14 cellular contexts compared by ENCODE assay signal in genomic region chr12:25734529-25735180, GRCh38.
DNase-seq lines count a peak whose midpoint lies in the region; ATAC-seq and TF ChIP-seq lines count a peak whose summit lies in the region.
"Had no signal": no experiment of that assay in that cellular context is flagged by ENCODE, and none has a peak within 500 bp of the region (broad histone marks: within the 10 kb centered on the region; RNA-seq: fewer than 3 reads in every experiment).

No MANE protein-coding gene starts in this region.

- no peak overlapping the region for H3K18ac ChIP-seq in IMR-90 (ENCODE audit: low read depth, low read length)

- dilution Hi-C loops in IMR-90 (cut with HindIII; ENCODE audit: low sequenced_read_pairs, unreplicated experiment) = no loop called here

- H3K9me3 ChIP-seq in IMR-90 (ENCODE audit: control insufficient read depth, insufficient read depth, low read length) = no peaks in the 10 kb centered on the region
- H3K9me3 ChIP-seq: uterus had no signal

- no peak overlapping the region for H3K14ac ChIP-seq in IMR-90 (replicated peaks; ENCODE audit: low read depth, low read length)

- H4K5ac ChIP-seq in IMR-90 (ENCODE audit: low read depth, low read length) = no peak overlapping the region

- no peak overlapping the region for H2BK120ac ChIP-seq in IMR-90 (ENCODE audit: low read depth, low read length)

- DNase-seq in IMR-90 = no peak
- DNase-seq in GM10266 (ENCODE audit: extremely low spot score) = no peak
- DNase-seq in stimulated activated CD8-positive, alpha-beta memory T cell treated with anti-CD3 and anti-CD28 coated beads, Interleukin-4, amount 100 ng/mL, for 48 hours = no peak
- no peak for DNase-seq in NCI-H2107 (lab: John Stamatoyannopoulos, UW)
- no peak for DNase-seq in NCI-H510A treated with DMSO at 0.1 percent for 48 hours (lab: John Stamatoyannopoulos, UW)
- DNase-seq: Calu3, glutamatergic neuron, kidney, NCI-H69, uterus had no signal

- H2AK9ac ChIP-seq in IMR-90 (replicated peaks; ENCODE audit: low read depth, low read length, poor library complexity) = no peak overlapping the region

- no peak for TF ChIP-seq POLR2A in IMR-90 (IDR thresholded peaks at IDR 0.05; ENCODE audit: low read depth, low read length)

- no peaks in the 10 kb centered on the region for H4K20me1 ChIP-seq in IMR-90 (ENCODE audit: insufficient read depth, low read length)

- H3K4ac ChIP-seq in IMR-90 (ENCODE audit: low read depth, low read length) = no peak overlapping the region

- ATAC-seq in GM18498 (IDR thresholded peaks at IDR 0.05; ENCODE audit: unreplicated experiment) (peak; percentile 93), GM19452 (IDR thresholded peaks at IDR 0.05; ENCODE audit: unreplicated experiment) (peak; percentile 67), HG02763 (IDR thresholded peaks at IDR 0.05; ENCODE audit: unreplicated experiment) (peak; percentile 66), IMR-90 (ENCODE audit: low read depth) (no peak)
- ATAC-seq: activated naive CD4-positive, alpha-beta T cell treated with anti-CD3 and anti-CD28 coated beads, Interleukin-2, amount 50 U/mL, for 72 hours had no signal

- no peak overlapping the region for H3K23ac ChIP-seq in IMR-90 (ENCODE audit: low read depth, low read length)

- H3K27me3 ChIP-seq in IMR-90 (ENCODE audit: control insufficient read depth, insufficient read depth, low read length) = no peaks in the 10 kb centered on the region
- H3K27me3 ChIP-seq: uterus had no signal

- H3K36me3 ChIP-seq in IMR-90 (ENCODE audit: control insufficient read depth, insufficient read depth, low read length) = no peaks in the 10 kb centered on the region
- H3K36me3 ChIP-seq: uterus had no signal

- H3K4me3 ChIP-seq in IMR-90 (ENCODE audit: insufficient read depth, low read depth, low read length) = no peak overlapping the region
- H3K4me3 ChIP-seq: uterus had no signal

- no peak overlapping the region for H3K27ac ChIP-seq in IMR-90 (ENCODE audit: insufficient read depth, low read length)
- H3K27ac ChIP-seq: uterus had no signal

- in situ Hi-C loops in IMR-90 (cut with MboI; ENCODE audit: low sequenced_read_pairs) = no loop called here

- no TSS peak for BruUV-seq in IMR-90 (replicated peaks; lab: Mats Ljungman, UMichigan)

- H2AFZ ChIP-seq in IMR-90 (replicated peaks; ENCODE audit: low read length, poor library complexity) = no peak overlapping the region

- H3K9ac ChIP-seq in IMR-90 (ENCODE audit: low read depth, low read length) = no peak overlapping the region

- WGBS in IMR-90 (ENCODE audit: extremely low coverage in 2 of 2, insufficient read length in 1 of 2), 2 experiments = no CpG with 5 or more reads among the region's 1 CpG

- no peak overlapping the region for H3K56ac ChIP-seq in IMR-90 (ENCODE audit: extremely low read depth, insufficient read depth, low read length)

- POLR2A ChIA-PET in IMR-90 (lab: Charles Lee; ENCODE audit: unreplicated experiment) = no interaction called here

- H2BK5ac ChIP-seq in IMR-90 (ENCODE audit: low read depth, low read length, poor library complexity, severe bottlenecking) = no peak overlapping the region

- intact Hi-C loops in IMR-90 (cut with micrococcal nuclease) = no loop called here

- H3K9me1 ChIP-seq in IMR-90 (ENCODE audit: insufficient read depth, low read length) = no peaks in the 10 kb centered on the region

- no peak overlapping the region for H2BK20ac ChIP-seq in IMR-90 (ENCODE audit: low read depth, low read length)

- H2BK15ac ChIP-seq in IMR-90 (ENCODE audit: low read depth, low read length) = 0 out of 3 replicates have a peak overlapping the region, but pooled peaks have one; percentile 10

- peaks cover 4% of the 10 kb centered on the region; the same call in 1 of the 2 replicates for H3K4me1 ChIP-seq in IMR-90 (ENCODE audit: control insufficient read depth, insufficient read depth, low read length)
- H3K4me1 ChIP-seq: uterus had no signal

- H4K8ac ChIP-seq in IMR-90 (ENCODE audit: low read depth in 2 of 2, low read length in 2 of 2) = no peak overlapping the region

- H3K79me1 ChIP-seq in IMR-90 (ENCODE audit: low read depth in 1 of 2, low read length in 2 of 2) = no peaks in the 10 kb centered on the region

- H3K4me2 ChIP-seq in IMR-90 (ENCODE audit: low read depth, low read length) = no peak overlapping the region

- TF ChIP-seq RAD21 in IMR-90 (IDR thresholded peaks at IDR 0.05; ENCODE audit: low read length) = no peak

- TF ChIP-seq CTCF in IMR-90 (conservative IDR thresholded peaks at IDR 0.05; ENCODE audit: low read depth, low read length) = no peak
- no peak for TF ChIP-seq CTCF in GM10266 (IDR thresholded peaks at IDR 0.05; ENCODE audit: control insufficient read depth, insufficient read depth, low read depth, missing control alignments)

- CTCF ChIA-PET in IMR-90 (lab: Yijun Ruan, JAX) = no interaction called here

- no peak overlapping the region for H4K91ac ChIP-seq in IMR-90 (ENCODE audit: insufficient read depth, low read depth, low read length)

- H2AK5ac ChIP-seq in IMR-90 (ENCODE audit: low read depth, low read length) = no peak overlapping the region

TF ChIP-seq in IMR-90, 13 proteins besides CTCF, POLR2A, EP300 and RAD21:
- TF ChIP-seq RFX5 (IDR thresholded peaks at IDR 0.05; ENCODE audit: low read depth, low read length) (no peak), MXI1 (IDR thresholded peaks at IDR 0.05; ENCODE audit: borderline replicate concordance, low read depth, low read length) (no peak), MAZ (IDR thresholded peaks at IDR 0.05; ENCODE audit: borderline replicate concordance, low read depth, low read length) (no peak)
